In the genomic region with DNA sequence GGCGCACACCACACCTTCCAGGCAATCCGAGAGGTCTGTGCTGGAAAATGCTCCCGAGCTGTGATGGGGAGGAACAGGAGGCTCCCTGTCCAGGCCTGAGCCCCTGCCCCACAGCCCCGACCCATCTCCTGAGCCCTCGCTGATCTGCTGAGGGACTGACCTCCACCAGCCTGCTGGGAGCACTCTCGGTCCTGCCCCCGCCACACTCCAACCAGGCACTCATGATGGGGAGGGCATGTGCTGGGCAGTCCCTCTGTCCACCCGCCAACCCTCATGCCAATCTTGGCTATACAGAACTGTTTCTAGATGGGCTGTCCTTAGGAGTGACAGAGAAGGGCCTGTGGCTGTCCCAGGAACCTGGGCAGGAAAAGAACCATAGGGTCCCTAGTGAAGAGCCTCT, we compare ENCODE assay signal across 30 cellular contexts.
"Had no signal": no experiment of that assay in that cellular context is flagged by ENCODE, and none has a peak within 500 bp of the region (broad histone marks: within the 10 kb centered on the region; RNA-seq: fewer than 3 reads in every experiment).

No MANE protein-coding gene starts in this region.

- H3K36me3 ChIP-seq: esophagus muscularis mucosa, gastroesophageal sphincter, neural progenitor cell, ovary, right lobe of liver, transverse colon, upper lobe of right lung had no signal

- H3K9me3 Mint-ChIP-seq: immature natural killer cell; naive B cell; nephron; neural progenitor cell; stimulated activated naive B cell treated with anti-CD40 and anti-IgM and Interleukin-4, amounts not matched to agents 10 μg/mL and 1 μg/mL and 100 μg/mL, for 72 hours; stimulated activated naive CD8-positive, alpha-beta T cell treated with anti-CD3 and anti-CD28 coated beads, Interleukin-15, amount 100 ng/mL, for 72 hours had no signal

- H3K27me3 ChIP-seq: esophagus muscularis mucosa, foreskin keratinocyte, gastroesophageal sphincter, neural progenitor cell, ovary, right lobe of liver, suprapubic skin, transverse colon, upper lobe of right lung, vagina had no signal

- H3K4me2 ChIP-seq: neural progenitor cell had no signal

- H3K27me3 Mint-ChIP-seq: naive B cell; stimulated activated naive B cell treated with anti-CD40 and anti-IgM and Interleukin-4, amounts not matched to agents 10 μg/mL and 1 μg/mL and 100 μg/mL, for 72 hours; stimulated activated naive CD8-positive, alpha-beta T cell treated with anti-CD3 and anti-CD28 coated beads, Interleukin-15, amount 100 ng/mL, for 72 hours had no signal

- H3K9ac ChIP-seq: neural progenitor cell had no signal

- ATAC-seq: foreskin keratinocyte; gastroesophageal sphincter; mucosa of descending colon; psoas muscle; right lobe of liver; stimulated activated naive B cell treated with anti-CD40 and anti-IgM and Interleukin-4, amounts not matched to agents 10 μg/mL and 1 μg/mL and 100 μg/mL, for 72 hours; stimulated activated naive CD8-positive, alpha-beta T cell treated with anti-CD3 and anti-CD28 coated beads, Interleukin-15, amount 100 ng/mL, for 72 hours; upper lobe of right lung had no signal

- H3K4me3 Mint-ChIP-seq: immature natural killer cell; mesothelial cell of epicardium; naive B cell; nephron; neural progenitor cell; stimulated activated naive B cell treated with anti-CD40 and anti-IgM and Interleukin-4, amounts not matched to agents 10 μg/mL and 1 μg/mL and 100 μg/mL, for 72 hours; stimulated activated naive CD8-positive, alpha-beta T cell treated with anti-CD3 and anti-CD28 coated beads, Interleukin-15, amount 100 ng/mL, for 72 hours had no signal

- H3K36me3 Mint-ChIP-seq: immature natural killer cell, mesothelial cell of epicardium had no signal

- H3K4me1 Mint-ChIP-seq: nephron; neural progenitor cell; stimulated activated naive B cell treated with anti-CD40 and anti-IgM and Interleukin-4, amounts not matched to agents 10 μg/mL and 1 μg/mL and 100 μg/mL, for 72 hours; stimulated activated naive CD8-positive, alpha-beta T cell treated with anti-CD3 and anti-CD28 coated beads, Interleukin-15, amount 100 ng/mL, for 72 hours had no signal

- H3K4me3 ChIP-seq: coronary artery, esophagus muscularis mucosa, gastroesophageal sphincter, mucosa of descending colon, neural progenitor cell, ovary, psoas muscle, right lobe of liver, suprapubic skin, transverse colon, upper lobe of right lung, vagina had no signal

- H2AFZ ChIP-seq: neural progenitor cell had no signal

- H3K4me1 ChIP-seq: esophagus muscularis mucosa, foreskin keratinocyte, gastroesophageal sphincter, neural progenitor cell, psoas muscle, right lobe of liver, suprapubic skin, transverse colon, upper lobe of right lung, vagina had no signal

- H3K27ac Mint-ChIP-seq: immature natural killer cell; mesothelial cell of epicardium; naive B cell; nephron; neural progenitor cell; stimulated activated naive B cell treated with anti-CD40 and anti-IgM and Interleukin-4, amounts not matched to agents 10 μg/mL and 1 μg/mL and 100 μg/mL, for 72 hours; stimulated activated naive CD8-positive, alpha-beta T cell treated with anti-CD3 and anti-CD28 coated beads, Interleukin-15, amount 100 ng/mL, for 72 hours had no signal

- DNase-seq: dermis blood vessel endothelial cell; effector memory CD4-positive, alpha-beta T cell; foreskin keratinocyte; hypothalamus; immature natural killer cell; islet precursor cell; kidney glomerular epithelial cell; mesenchymal stem cell; mucosa of descending colon; naive B cell; nucleus accumbens; ovary; psoas muscle; right lobe of liver; small intestine; stimulated activated CD4-positive, alpha-beta T cell treated with anti-CD3 and anti-CD28 coated beads, Interleukin-15, amount 100 ng/mL, for 24 hours; stimulated activated CD4-positive, alpha-beta T cell treated with anti-CD3 and anti-CD28 coated beads, Interleukin-2, amount 100 ng/mL, for 48 hours; stimulated activated naive B cell treated with anti-CD40 and anti-IgM and Interleukin-4, amounts not matched to agents 10 μg/mL and 1 μg/mL and 100 μg/mL, for 72 hours; stimulated activated naive CD8-positive, alpha-beta T cell treated with anti-CD3 and anti-CD28 coated beads, Interleukin-15, amount 100 ng/mL, for 72 hours; transverse colon; upper lobe of right lung had no signal

- H3K9me3 ChIP-seq: esophagus muscularis mucosa, gastroesophageal sphincter, mucosa of descending colon, ovary, psoas muscle, right lobe of liver, suprapubic skin, transverse colon, upper lobe of right lung, vagina had no signal

- H3K27ac ChIP-seq: coronary artery, esophagus muscularis mucosa, foreskin keratinocyte, gastroesophageal sphincter, neural progenitor cell, ovary, psoas muscle, right lobe of liver, suprapubic skin, transverse colon, upper lobe of right lung, vagina had no signal

- FAIRE-seq: endothelial cell of umbilical vein, small intestine had no signal
